ENCODE assay signal across 9 cellular contexts in the genomic region with DNA sequence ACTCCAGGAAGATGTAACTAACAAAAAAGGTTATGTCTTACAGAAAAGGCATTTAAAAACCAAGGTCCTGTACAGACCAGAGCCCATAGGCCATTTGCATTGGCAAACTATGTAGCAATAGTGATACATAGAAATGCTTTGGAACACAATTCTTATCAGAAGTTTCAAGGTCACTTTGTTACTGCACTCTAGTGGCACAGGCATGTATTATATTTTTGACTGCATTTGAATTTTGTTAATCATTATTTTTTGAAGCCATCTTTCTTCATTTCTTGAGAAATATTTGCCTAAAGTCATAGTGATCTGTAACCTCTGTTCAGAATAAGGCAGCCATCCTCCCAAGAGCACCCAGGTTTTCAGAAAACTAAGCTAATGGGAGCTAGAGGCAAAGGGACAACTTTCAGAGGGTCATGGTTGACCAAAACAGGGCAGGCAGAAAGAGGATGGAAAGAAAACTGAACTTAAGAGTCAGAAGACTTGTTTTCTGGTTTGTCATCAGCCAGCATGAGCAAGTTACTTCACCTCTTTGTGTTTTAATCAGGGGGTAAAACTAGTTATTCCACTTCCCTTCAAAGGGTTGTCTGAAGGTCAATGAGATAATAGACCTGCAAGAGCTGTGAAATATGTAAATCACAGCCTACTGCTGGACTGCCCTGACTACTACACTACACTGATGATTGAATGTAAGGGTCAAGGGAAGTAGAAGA. TPM values are rescaled to one million over a fixed set of nuclear protein-coding genes. Genes with fewer than 3 reads are reported as not detected.
A peak's percentile ranks its signal among the peaks of the same experiment; 100 is the strongest.
DNase-seq lines count a peak whose midpoint lies in the region; ATAC-seq and TF ChIP-seq lines count a peak whose summit lies in the region.
"Had no signal": no experiment of that assay in that cellular context is flagged by ENCODE, and none has a peak within 500 bp of the region (broad histone marks: within the 10 kb centered on the region; RNA-seq: fewer than 3 reads in every experiment).

No MANE protein-coding gene starts in this region.

- H3K4me1 Mint-ChIP-seq in HFFc6 (ENCODE audit: low read depth), result peaks cover 65% of the 10 kb centered on the region

- H3K36me3 ChIP-seq in ascending aorta, result no peaks in the 10 kb centered on the region

- H3K4me1 ChIP-seq in ascending aorta, result peaks cover 0 to 9% of the 10 kb centered on the region in 2 donors

- H3K4me3 Mint-ChIP-seq in HFFc6, result no peak overlapping the region

- intact Hi-C loops in ascending aorta (cut with DNase I), result loop anchor here (1.0 to 2.0 kb wide), 2 partner anchors 73 to 176 kb away; a partner anchor contains a TSS

- no peak for ATAC-seq in HG02642 (IDR thresholded peaks at IDR 0.05; ENCODE audit: poor library complexity, unreplicated experiment)

- H3K4me3 ChIP-seq in ascending aorta, result no peak overlapping the region

- TF ChIP-seq CTCF in 22Rv1 (IDR thresholded peaks at IDR 0.05), result peak; percentile 33
- TF ChIP-seq CTCF in HFFc6 (IDR thresholded peaks at IDR 0.05), result peak; percentile 78
- TF ChIP-seq CTCF in ascending aorta (IDR thresholded peaks at IDR 0.05), result peak; percentile 35 to 50 (median 42)

- H3K36me3 Mint-ChIP-seq in HFFc6 (ENCODE audit: low read depth), result no peaks in the 10 kb centered on the region

- no peaks in the 10 kb centered on the region for H3K27me3 Mint-ChIP-seq in HFFc6 (ENCODE audit: insufficient read depth)

- no peaks in the 10 kb centered on the region for H3K9me3 Mint-ChIP-seq in HFFc6

- DNase-seq in HFFc6, result peak; percentile 54
- DNase-seq in ascending aorta (ENCODE audit: low spot score in 2 of 2), result no peak
- DNase-seq in kidney glomerular epithelial cell (lab: John Stamatoyannopoulos, UW), result peak; percentile 34
- DNase-seq in activated CD8-positive, alpha-beta memory T cell treated with anti-CD3 and anti-CD28 coated beads, Interleukin-2, amount 50 U/mL, for 4 hours, result no peak
- no peak for DNase-seq in UCSD-AML1 (lab: John Stamatoyannopoulos, UW; ENCODE audit: unreplicated experiment)
- DNase-seq in cerebellar cortex (ENCODE audit: low spot score), result no peak
- DNase-seq: NCI-H2029 had no signal

- no peaks in the 10 kb centered on the region for H3K27me3 ChIP-seq in ascending aorta

- H3K27ac Mint-ChIP-seq in HFFc6, result peak overlapping the region; percentile 49; the same call in 1 of the 2 replicates

- H3K27ac ChIP-seq in 22Rv1, result no peak overlapping the region
- H3K27ac ChIP-seq in ascending aorta, result no peak overlapping the region

- no peaks in the 10 kb centered on the region for H3K9me3 ChIP-seq in ascending aorta

RNA-seq across cellular contexts. Expression of a gene that starts 41.5 kb away (rescaled TPM):
- total RNA-seq in HFFc6 (2021; fragmentation: NEBNext Ultra II Directional; extraction: Animal tissue kit (Norgen Biotek cat#: 25700)), result 1 to 10 TPM; 2.1 to 3.0 (median 2.5) TPM
- total RNA-seq in ascending aorta, result not detected

Comparison
In these comparisons a context has a peak if more than half of its experiments do, and no peak if none do; other contexts are left out.
1. DNase-seq: peak in HFFc6 (single experiment) and kidney glomerular epithelial cell (single experiment); none in ascending aorta (0 of 2), activated CD8-positive, alpha-beta memory T cell treated with anti-CD3 and anti-CD28 coated beads, Interleukin-2, amount 50 U/mL, for 4 hours (single experiment), UCSD-AML1 (single experiment) and cerebellar cortex (single experiment).
2. Peak in every context shown above with its lines, with median percentiles within 50 percentile points of each other: CTCF ChIP-seq.